Comparison of ENCODE assay signal across 9 cellular contexts in genomic region chr16:52497067-52497816, GRCh38. TPM values are rescaled to one million over a fixed set of nuclear protein-coding genes. Genes with fewer than 3 reads are reported as not detected.
A peak's percentile ranks its signal among the peaks of the same experiment; 100 is the strongest.
DNase-seq lines count a peak whose midpoint lies in the region; ATAC-seq and TF ChIP-seq lines count a peak whose summit lies in the region.
"Had no signal": no experiment of that assay in that cellular context is flagged by ENCODE, and none has a peak within 500 bp of the region (broad histone marks: within the 10 kb centered on the region; RNA-seq: fewer than 3 reads in every experiment).

No MANE protein-coding gene starts in this region.

- no peak for TF ChIP-seq CTCF in Caco-2 (IDR thresholded peaks at IDR 0.05; ENCODE audit: insufficient read depth in 1 of 2, low read depth in 1 of 2, low read length in 1 of 2, severe bottlenecking in 1 of 2, unreplicated experiment in 1 of 2)

- H3K27ac ChIP-seq in substantia nigra (ENCODE audit: low read depth, low read length, poor library complexity, severe bottlenecking) = peak overlapping the region; percentile 66

- ATAC-seq in esophagus mucosa = peak; percentile 96

- DNase-seq in NCI-H128 (lab: John Stamatoyannopoulos, UW; ENCODE audit: unreplicated experiment) (peak; percentile 77), NCI-H526 (lab: John Stamatoyannopoulos, UW) (peak; percentile 58 to 82), substantia nigra (lab: John Stamatoyannopoulos, UW) (peak in 1 of 49 donors; percentile 5), Caco-2 (no peak), C1 segment of cervical spinal cord (lab: John Stamatoyannopoulos, UW) (no peak)
- no peak for DNase-seq in activated T-cell treated with anti-CD3 and anti-CD28 coated beads, Interleukin-2, amount 50 U/mL, for 24 hours
- DNase-seq: effector CD8-positive, alpha-beta T cell; GDM1 had no signal

- CTCF ChIA-PET in Caco-2 (lab: Charles Lee) = no interaction called here

- no TSS peak for BruUV-seq in Caco-2 (replicated peaks; lab: Mats Ljungman, UMichigan)

- peaks cover 6% of the 10 kb centered on the region for H3K36me3 Mint-ChIP-seq in Caco-2 (ENCODE audit: insufficient read depth, unreplicated experiment)
- H3K36me3 Mint-ChIP-seq in activated T-cell treated with anti-CD3 and anti-CD28 coated beads, Interleukin-2, amount 50 U/mL, for 24 hours (ENCODE audit: low read depth) = no peaks in the 10 kb centered on the region

- H3K27me3 ChIP-seq in Caco-2 (replicated peaks; ENCODE audit: control insufficient read depth, insufficient read depth, low read length) = no peaks in the 10 kb centered on the region

- POLR2A ChIA-PET in Caco-2 (lab: Charles Lee) = no interaction called here

- H3K9me3 ChIP-seq in Caco-2 = no peaks in the 10 kb centered on the region

- peaks cover 31% of the 10 kb centered on the region for H3K4me1 Mint-ChIP-seq in Caco-2 (ENCODE audit: low read depth, unreplicated experiment)
- H3K4me1 Mint-ChIP-seq in activated T-cell treated with anti-CD3 and anti-CD28 coated beads, Interleukin-2, amount 50 U/mL, for 24 hours (ENCODE audit: low read depth) = no peaks in the 10 kb centered on the region

- H3K4me3 Mint-ChIP-seq in Caco-2 (ENCODE audit: unreplicated experiment) = no peak overlapping the region
- no peak overlapping the region for H3K4me3 Mint-ChIP-seq in activated T-cell treated with anti-CD3 and anti-CD28 coated beads, Interleukin-2, amount 50 U/mL, for 24 hours

- 0 out of 2 replicates have a peak, but pooled peaks cover 2% of the 10 kb centered on the region for H3K36me3 ChIP-seq in Caco-2 (ENCODE audit: control insufficient read depth, insufficient read depth, low read length)

- intact Hi-C loops in Caco-2 (cut with micrococcal nuclease; ENCODE audit: unreplicated experiment) = no loop called here

- no peaks in the 10 kb centered on the region for H3K9me3 Mint-ChIP-seq in Caco-2 (ENCODE audit: unreplicated experiment)
- no peaks in the 10 kb centered on the region for H3K9me3 Mint-ChIP-seq in activated T-cell treated with anti-CD3 and anti-CD28 coated beads, Interleukin-2, amount 50 U/mL, for 24 hours

- H3K27me3 Mint-ChIP-seq in Caco-2 (ENCODE audit: insufficient read depth, unreplicated experiment) = no peaks in the 10 kb centered on the region
- no peaks in the 10 kb centered on the region for H3K27me3 Mint-ChIP-seq in activated T-cell treated with anti-CD3 and anti-CD28 coated beads, Interleukin-2, amount 50 U/mL, for 24 hours

- H3K27ac Mint-ChIP-seq in Caco-2 (ENCODE audit: unreplicated experiment) = no peak overlapping the region
- no peak overlapping the region for H3K27ac Mint-ChIP-seq in activated T-cell treated with anti-CD3 and anti-CD28 coated beads, Interleukin-2, amount 50 U/mL, for 24 hours

- no peak overlapping the region for H3K4me3 ChIP-seq in Caco-2 (ENCODE audit: low read depth, low read length)

- peaks cover 24% of the 10 kb centered on the region for H3K4me1 ChIP-seq in Caco-2

RNA-seq across cellular contexts. Expression of gene TOX3, which starts 49.7 kb away (rescaled TPM):
- 0.60 TPM for total RNA-seq in esophagus mucosa
- 3.6 and 6.0 TPM in 2 replicates for total RNA-seq in Caco-2 (2022)

Comparison
In these comparisons a context has a peak if more than half of its experiments do, and no peak if none do; other contexts are left out.
1. DNase-seq: peak in NCI-H128 (single experiment) and NCI-H526 (2 of 2); none in Caco-2 (0 of 2), activated T-cell treated with anti-CD3 and anti-CD28 coated beads, Interleukin-2, amount 50 U/mL, for 24 hours (single experiment) and C1 segment of cervical spinal cord (0 of 14).